In genomic region chr12:55996715-55997534, GRCh38 we compare ENCODE assay signal across 8 cellular contexts. TPM values are rescaled to one million over a fixed set of nuclear protein-coding genes. Genes with fewer than 3 reads are reported as not detected.
DNase-seq lines count a peak whose midpoint lies in the region; ATAC-seq and TF ChIP-seq lines count a peak whose summit lies in the region.

SUOX (plus strand) TSS chr12:55997276; CDS start chr12:56002222, 4,946 bp downstream.

- H3K27me3 ChIP-seq in GM23338 (ENCODE audit: insufficient read depth): no peaks in the 10 kb centered on the region

- peaks cover 7% of the 10 kb centered on the region; the same call in 1 of the 2 replicates for H3F3A ChIP-seq in GM23338 (replicated peaks; ENCODE audit: low read depth)

- H3K27me3 Mint-ChIP-seq in activated CD4-positive, alpha-beta T cell treated with anti-CD3 and anti-CD28 coated beads, Interleukin-2, amount 10 ng/mL, durations not matched to agents 24 days and 14 days: no peaks in the 10 kb centered on the region
- peaks cover 8% of the 10 kb centered on the region for H3K27me3 Mint-ChIP-seq in GM23338 (ENCODE audit: insufficient read depth, low read depth, poor library complexity)

- intact Hi-C loops in activated CD4-positive, alpha-beta T cell treated with anti-CD3 and anti-CD28 coated beads, Interleukin-2, amount 10 ng/mL, durations not matched to agents 24 days and 14 days (cut with micrococcal nuclease): loop anchor here (1.0 to 2.0 kb wide), 5 partner anchors 32 to 259 kb away; partner anchors contain the start of genes PA2G4, RPS26 and ZC3H10

- peak within 1 kb of the TSS; percentile 81 for H3K4me2 ChIP-seq in GM23338

- DNase-seq in activated CD4-positive, alpha-beta T cell treated with anti-CD3 and anti-CD28 coated beads, Interleukin-2, amount 10 ng/mL, durations not matched to agents 24 days and 14 days: peak; percentile 86
- DNase-seq in activated CD4-positive, alpha-beta T cell treated with anti-CD3 and anti-CD28 coated beads, Interleukin-2, amount 50 U/mL, for 1 hour: no peak
- DNase-seq in GM23338 (ENCODE audit: low spot score) (peak; percentile 99), KG1 (lab: John Stamatoyannopoulos, UW) (peak; percentile 22), brain pericyte (ENCODE audit: low read depth, low spot score) (peak; percentile 88), iPS DF 19.7 (ENCODE audit: low read depth, low spot score) (peak; percentile 91), pulmonary artery endothelial cell (ENCODE audit: low read depth, low spot score) (peak; percentile 95)

- peaks cover 28% of the 10 kb centered on the region for H3K4me1 Mint-ChIP-seq in activated CD4-positive, alpha-beta T cell treated with anti-CD3 and anti-CD28 coated beads, Interleukin-2, amount 10 ng/mL, durations not matched to agents 24 days and 14 days
- no peaks in the 10 kb centered on the region; the same call in 2 of the 3 replicates for H3K4me1 Mint-ChIP-seq in GM23338

- peak within 1 kb of the TSS; percentile 87 for H3K4me3 Mint-ChIP-seq in activated CD4-positive, alpha-beta T cell treated with anti-CD3 and anti-CD28 coated beads, Interleukin-2, amount 10 ng/mL, durations not matched to agents 24 days and 14 days
- H3K4me3 Mint-ChIP-seq in GM23338: peak within 1 kb of the TSS; percentile 98

- H3K9me2 ChIP-seq in GM23338 (ENCODE audit: insufficient read depth): no peaks in the 10 kb centered on the region

- H3K36me3 Mint-ChIP-seq in activated CD4-positive, alpha-beta T cell treated with anti-CD3 and anti-CD28 coated beads, Interleukin-2, amount 10 ng/mL, durations not matched to agents 24 days and 14 days (ENCODE audit: low read depth): peaks cover 12% of the 10 kb centered on the region
- H3K36me3 Mint-ChIP-seq in GM23338 (ENCODE audit: low read depth): peaks cover 42% of the 10 kb centered on the region

- H3K9me3 Mint-ChIP-seq in activated CD4-positive, alpha-beta T cell treated with anti-CD3 and anti-CD28 coated beads, Interleukin-2, amount 10 ng/mL, durations not matched to agents 24 days and 14 days: no peaks in the 10 kb centered on the region
- H3K9me3 Mint-ChIP-seq in GM23338: no peaks in the 10 kb centered on the region

- H3K27ac Mint-ChIP-seq in activated CD4-positive, alpha-beta T cell treated with anti-CD3 and anti-CD28 coated beads, Interleukin-2, amount 10 ng/mL, durations not matched to agents 24 days and 14 days: peak within 1 kb of the TSS; percentile 53
- H3K27ac Mint-ChIP-seq in GM23338: peak within 1 kb of the TSS; percentile 93

- H2AFZ ChIP-seq in GM23338: peak within 1 kb of the TSS; percentile 64

- peaks cover 8% of the 10 kb centered on the region; the same call in 1 of the 2 replicates for H3K79me2 ChIP-seq in GM23338 (replicated peaks; ENCODE audit: insufficient read depth)

- H3K4me1 ChIP-seq in GM23338 (ENCODE audit: insufficient read depth): 0 out of 2 replicates have a peak, but pooled peaks cover 4% of the 10 kb centered on the region

- no peaks in the 10 kb centered on the region for H4K20me1 ChIP-seq in GM23338 (replicated peaks; ENCODE audit: insufficient read depth)

- TF ChIP-seq CTCF in GM23338 (conservative IDR thresholded peaks at IDR 0.05; ENCODE audit: low read depth in 2 of 2): no peak

- H3K27ac ChIP-seq in GM23338 (ENCODE audit: low read depth): no peak within 1 kb of the TSS

- H3K4me3 ChIP-seq in GM23338: peak within 1 kb of the TSS; percentile 72

- ATAC-seq in GM23338: peak; percentile 100

- peaks cover 13% of the 10 kb centered on the region; the same call in 1 of the 2 replicates for H3K36me3 ChIP-seq in GM23338 (ENCODE audit: insufficient read depth)

TF ChIP-seq in GM23338, 12 proteins besides CTCF, POLR2A, EP300 and RAD21 (continues in another document):
- TF ChIP-seq POLR2AphosphoS5 (IDR thresholded peaks at IDR 0.05; ENCODE audit: low read depth) (peak; percentile 92), ETS1 (IDR thresholded peaks at IDR 0.05) (no peak)

TF ChIP-seq in PFSK-1, 5 proteins besides CTCF, POLR2A, EP300 and RAD21:
- peak; percentile 89 for TF ChIP-seq POLR2AphosphoS5 (IDR thresholded peaks at IDR 0.05; ENCODE audit: low read depth, low read length)
- no peak for TF ChIP-seq FOXP2 (optimal IDR thresholded peaks at IDR 0.05; ENCODE audit: borderline replicate concordance, extremely low read depth, extremely low read length, insufficient read depth)
- TF ChIP-seq TAF1 (IDR thresholded peaks at IDR 0.05; ENCODE audit: borderline replicate concordance, insufficient read depth, low read length): 0 out of 2 replicates have a peak, but pooled peaks have one; percentile 53
- no peak for TF ChIP-seq REST (IDR thresholded peaks at IDR 0.05; ENCODE audit: insufficient read depth in 1 of 2, low read depth in 2 of 2, low read length in 2 of 2)
- TF ChIP-seq SIN3A (IDR thresholded peaks at IDR 0.05; ENCODE audit: borderline replicate concordance, insufficient read depth, low read length): peak; percentile 23; the same call in 1 of the 2 replicates

RNA-seq across cellular contexts. Expression of gene SUOX, which starts in this region (rescaled TPM):
- 9.3 and 10.2 TPM in 2 replicates for total RNA-seq in activated CD4-positive, alpha-beta T cell treated with anti-CD3 and anti-CD28 coated beads, Interleukin-2, amount 10 ng/mL, durations not matched to agents 24 days and 14 days
- 21.9 and 27.5 TPM in 2 replicates for total RNA-seq in GM23338 (2014; rRNA removed; shearing (Covaris generic))
- polyA plus RNA-seq in GM23338 (2016; fragmentation: Nextera tagmentation; extraction: Ambion mirVana): 13.9 and 14.0 TPM in 2 replicates
- 14.1 TPM for polyA plus RNA-seq in PFSK-1 (2012; ENCODE audit: insufficient read length, low read depth)
- total RNA-seq in pulmonary artery endothelial cell: 13.8 and 23.2 TPM in 2 replicates
